In genomic region chr9:136118061-136118366, GRCh38 we compare ENCODE assay signal across 8 cellular contexts. TPM values are rescaled to one million over a fixed set of nuclear protein-coding genes. Genes with fewer than 3 reads are reported as not detected.
DNase-seq lines count a peak whose midpoint lies in the region; ATAC-seq, FAIRE-seq and TF ChIP-seq lines count a peak whose summit lies in the region.

No MANE protein-coding gene starts in this region.

- no peak for FAIRE-seq in A549 (lab: Jason Lieb, UNC)

- POLR2A ChIA-PET in A549 (lab: Yijun Ruan, JAX): interaction anchor here (1.1 to 1.7 kb wide), 5 partner anchors 9 to 66 kb away, joined by 6 to 9 read pairs (median 8); partner anchors contain the start of gene NACC2
- POLR2A ChIA-PET in activated CD8-positive, alpha-beta T cell treated with anti-CD3 and anti-CD28 coated beads, Interleukin-2, amount 10 ng/mL, durations not matched to agents 7 days and 5 days (lab: Charles Lee): interaction anchor here (0.9 to 4.8 kb wide), 5 partner anchors 10 to 151 kb away, joined by 3 to 51 read pairs (median 4); no protein-coding TSS in a partner anchor

- no peaks in the 10 kb centered on the region for H3K27me3 Mint-ChIP-seq in activated CD8-positive, alpha-beta T cell treated with anti-CD3 and anti-CD28 coated beads, Interleukin-2, amount 10 ng/mL, durations not matched to agents 7 days and 5 days (ENCODE audit: low read depth)

- peaks cover 26% of the 10 kb centered on the region for H3K36me3 Mint-ChIP-seq in activated CD8-positive, alpha-beta T cell treated with anti-CD3 and anti-CD28 coated beads, Interleukin-2, amount 10 ng/mL, durations not matched to agents 7 days and 5 days (ENCODE audit: low read depth)

- H3K9me3 ChIP-seq in A549 (no peaks in the 10 kb centered on the region), testis (no peaks in the 10 kb centered on the region)

- TF ChIP-seq RAD21 in A549 (conservative IDR thresholded peaks at IDR 0.05 in 1 of 2, IDR thresholded peaks at IDR 0.05 in 1 of 2): no peak

- H3K36me3 ChIP-seq in testis (ENCODE audit: low read depth, missing control alignments): no peaks in the 10 kb centered on the region

- 0% methylated on average over 2 of the region's 36 CpGs for WGBS in A549 (ENCODE audit: missing lambda C conversion rate)
- 0% methylated on average over 11 to 31 of the region's 36 CpGs for WGBS in testis, 2 donors

- H3K4me3 ChIP-seq in A549 (peak overlapping the region; percentile 93), testis (peak overlapping the region; percentile 80 to 86)

- H3K27ac ChIP-seq in A549 (peak overlapping the region; percentile 96 to 100), testis (peak overlapping the region; percentile 53 to 96)

- H3K4me2 ChIP-seq in A549: peak overlapping the region; percentile 94

- no peak for TF ChIP-seq EP300 in A549 (IDR thresholded peaks at IDR 0.05)

- peak overlapping the region; percentile 81 for H3K27ac Mint-ChIP-seq in activated CD8-positive, alpha-beta T cell treated with anti-CD3 and anti-CD28 coated beads, Interleukin-2, amount 10 ng/mL, durations not matched to agents 7 days and 5 days

- DNase-seq in A549 (ENCODE audit: low read depth in 1 of 2, low spot score in 1 of 2) (no peak), islet precursor cell (peak; percentile 75), testis (no peak), GM19240 (ENCODE audit: insufficient read length, low spot score) (no peak), KBM-7 (no peak), NCI-H187 treated with DMSO at 0.1 percent for 48 hours (lab: John Stamatoyannopoulos, UW) (no peak)
- DNase-seq in activated CD8-positive, alpha-beta T cell treated with anti-CD3 and anti-CD28 coated beads, Interleukin-2, amount 10 ng/mL, durations not matched to agents 7 days and 5 days: no peak

- H3K4me1 Mint-ChIP-seq in activated CD8-positive, alpha-beta T cell treated with anti-CD3 and anti-CD28 coated beads, Interleukin-2, amount 10 ng/mL, durations not matched to agents 7 days and 5 days (ENCODE audit: low read depth): peaks cover 34% of the 10 kb centered on the region

- TF ChIP-seq CTCF in A549 (IDR thresholded peaks at IDR 0.05) (no peak), testis (IDR thresholded peaks at IDR 0.05) (no peak)

- no peaks in the 10 kb centered on the region for H3K9me3 Mint-ChIP-seq in activated CD8-positive, alpha-beta T cell treated with anti-CD3 and anti-CD28 coated beads, Interleukin-2, amount 10 ng/mL, durations not matched to agents 7 days and 5 days (ENCODE audit: insufficient read depth)

- H3K4me3 Mint-ChIP-seq in activated CD8-positive, alpha-beta T cell treated with anti-CD3 and anti-CD28 coated beads, Interleukin-2, amount 10 ng/mL, durations not matched to agents 7 days and 5 days: peak overlapping the region; percentile 81

- no peak for TF ChIP-seq POLR2A in A549 (IDR thresholded peaks at IDR 0.05; ENCODE audit: low read length)
- no peak for TF ChIP-seq POLR2A in testis (IDR thresholded peaks at IDR 0.05)

- in situ Hi-C loops in KBM-7 (cut with MboI; ENCODE audit: low pct_unique_long_range_greater_than_20kb, low sequenced_read_pairs): no loop called here

- peaks cover 15% of the 10 kb centered on the region for H3K4me1 ChIP-seq in A549
- H3K4me1 ChIP-seq in testis: peaks cover 19% of the 10 kb centered on the region

- H3K27me3 ChIP-seq in testis: no peaks in the 10 kb centered on the region

- CTCF ChIA-PET in A549 (lab: Yijun Ruan, JAX): interaction anchor here (0.6 to 9.3 kb wide), 12 partner anchors 8 to 254 kb away, joined by 3 to 94 read pairs (median 4); no protein-coding TSS in a partner anchor
- CTCF ChIA-PET in activated CD8-positive, alpha-beta T cell treated with anti-CD3 and anti-CD28 coated beads, Interleukin-2, amount 10 ng/mL, durations not matched to agents 7 days and 5 days (lab: Charles Lee): interaction anchor here (1.1 to 1.6 kb wide), 4 partner anchors 8 to 150 kb away, joined by 4 to 8 read pairs (median 6); partner anchors contain the start of gene NACC2

- ATAC-seq in A549: no peak
- peak; percentile 18 for ATAC-seq in GM21723 (IDR thresholded peaks at IDR 0.05; ENCODE audit: unreplicated experiment)
- no peak for ATAC-seq in activated CD8-positive, alpha-beta T cell treated with anti-CD3 and anti-CD28 coated beads, Interleukin-2, amount 10 ng/mL, durations not matched to agents 7 days and 5 days

- intact Hi-C loops in testis (cut with DNase I; ENCODE audit: low total_unique reads): loop anchor here (5.0 kb wide), 1 partner anchor 151 kb away; no protein-coding TSS in a partner anchor

TF ChIP-seq in A549, 52 proteins besides CTCF, POLR2A, EP300 and RAD21:
- TF ChIP-seq HMGXB4 (CRISPR knock-in tag; IDR thresholded peaks at IDR 0.05; ENCODE audit: borderline replicate concordance) (no peak), BCL3 (IDR thresholded peaks at IDR 0.05) (0 out of 3 replicates have a peak, but pooled peaks have one; percentile 1), PHF8 (IDR thresholded peaks at IDR 0.05; ENCODE audit: borderline replicate concordance, low read depth) (peak; percentile 25), PBX3 (IDR thresholded peaks at IDR 0.05) (peak; percentile 15; the same call in 1 of the 2 replicates), JUN (IDR thresholded peaks at IDR 0.05) (peak in 1 of 2 experiments; percentile 1; a peak in 1 of 5 replicates)

RNA-seq across cellular contexts. Expression of gene TMEM250, which starts 0.7 kb away (rescaled TPM):
- polyA plus RNA-seq in A549 (2011; rRNA removed): 13.0 and 15.3 TPM in 2 replicates
- polyA plus RNA-seq in A549 (2012; cell fraction: cytosol; rRNA removed): 19.7 and 31.3 TPM in 2 replicates
- 34.7 and 47.6 TPM in 2 replicates for polyA plus RNA-seq in A549 (2012; cell fraction: nucleus; rRNA removed)
- polyA plus RNA-seq in A549 (2017; fragmentation: RNase III; extraction: RNeasy Plus Mini Kit Qiagen cat#74134 plus additional on column Dnase treatment): 31.4 to 35.2 TPM (median 34.0 TPM) in 3 replicates
- polyA minus RNA-seq in A549 (2011; rRNA and poly(A)+ RNA removed): 16.1 and 19.3 TPM in 2 replicates
- total RNA-seq in activated CD8-positive, alpha-beta T cell treated with anti-CD3 and anti-CD28 coated beads, Interleukin-2, amount 10 ng/mL, durations not matched to agents 7 days and 5 days: 10 to 100 TPM; 56.5 to 57.0 TPM
- 10 to 100 TPM; 57.8 to 73.0 TPM for total RNA-seq in testis
- 29.4 TPM for polyA plus RNA-seq in testis (ENCODE audit: insufficient read depth, low read depth, low replicate concordance)

RNA-seq across cellular contexts. Expression of gene NACC2, which starts 22.9 kb away (rescaled TPM):
- 12.7 and 16.1 TPM in 2 replicates for polyA plus RNA-seq in A549 (2011; rRNA removed)
- 24.7 and 31.7 TPM in 2 replicates for polyA plus RNA-seq in A549 (2012; cell fraction: cytosol; rRNA removed)
- polyA plus RNA-seq in A549 (2012; cell fraction: nucleus; rRNA removed): 60.5 and 64.5 TPM in 2 replicates
- 28.4 to 29.5 TPM (median 29.2 TPM) in 3 replicates for polyA plus RNA-seq in A549 (2017; fragmentation: RNase III; extraction: RNeasy Plus Mini Kit Qiagen cat#74134 plus additional on column Dnase treatment)
- 16.6 and 18.9 TPM in 2 replicates for polyA minus RNA-seq in A549 (2011; rRNA and poly(A)+ RNA removed)
- total RNA-seq in activated CD8-positive, alpha-beta T cell treated with anti-CD3 and anti-CD28 coated beads, Interleukin-2, amount 10 ng/mL, durations not matched to agents 7 days and 5 days: 1 to 10 TPM; 5.6 to 6.4 TPM
- 10 to 100 TPM; 49.5 to 49.7 TPM for total RNA-seq in testis
- polyA plus RNA-seq in testis (ENCODE audit: insufficient read depth, low read depth, low replicate concordance): 29.3 TPM

Comparison
In these comparisons a context has a peak if more than half of its experiments do, and no peak if none do; other contexts are left out.
1. RNA of gene NACC2, which starts 22.9 kb away (total RNA-seq): 49.5 to 49.7 TPM in testis; 5.6 to 6.4 TPM in activated CD8-positive, alpha-beta T cell treated with anti-CD3 and anti-CD28 coated beads, Interleukin-2, amount 10 ng/mL, durations not matched to agents 7 days and 5 days; every median in the first group is over 4 times any median in the second.